ENCODE assay signal across 12 cellular contexts in genomic region chr9:976805-977360, GRCh38. TPM values are rescaled to one million over a fixed set of nuclear protein-coding genes. Genes with fewer than 3 reads are reported as not detected.
A peak's percentile ranks its signal among the peaks of the same experiment; 100 is the strongest.
DNase-seq lines count a peak whose midpoint lies in the region; ATAC-seq and TF ChIP-seq lines count a peak whose summit lies in the region.
"Had no signal": no experiment of that assay in that cellular context is flagged by ENCODE, and none has a peak within 500 bp of the region (broad histone marks: within the 10 kb centered on the region; RNA-seq: fewer than 3 reads in every experiment).

No MANE protein-coding gene starts in this region.

- no peak overlapping the region for H3K27ac ChIP-seq in HUES64 (ENCODE audit: low read depth, low read length)
- no peak overlapping the region for H3K27ac ChIP-seq in lung (ENCODE audit: low read depth in 1 of 2, low read length in 1 of 2)
- H3K27ac ChIP-seq: prostate gland had no signal

- peak overlapping the region; percentile 50 for H3K4me3 ChIP-seq in HUES64 (ENCODE audit: low read length)
- peak overlapping the region; percentile 10 for H3K4me3 ChIP-seq in lung
- H3K4me3 ChIP-seq: prostate gland had no signal

- 1% methylated on average over 66 of the region's 66 CpGs for WGBS in HUES64
- WGBS in lung, 2 donors, result 0 to 1% methylated on average over 61 to 66 of the region's 66 CpGs

- H3K27me3 ChIP-seq in HUES64 (ENCODE audit: insufficient read depth, low read length), result peaks cover 100% of the 10 kb centered on the region
- H3K27me3 ChIP-seq in lung (ENCODE audit: control insufficient read depth, insufficient read depth), result peaks cover 37% of the 10 kb centered on the region

- H3K9ac ChIP-seq in HUES64 (ENCODE audit: low read depth, low read length), result 0 out of 2 replicates have a peak overlapping the region, but pooled peaks have one; percentile 13

- peak; percentile 48 for DNase-seq in DMS153 treated with DMSO at 0.1 percent for 48 hours (lab: John Stamatoyannopoulos, UW; ENCODE audit: unreplicated experiment)
- DNase-seq in astrocyte of the hippocampus (ENCODE audit: low read depth, low spot score), result peak; percentile 23
- DNase-seq in lung (ENCODE audit: low spot score), result no peak
- DNase-seq in SHP77 (lab: John Stamatoyannopoulos, UW), result no peak
- no peak for DNase-seq in HCEC 1CT
- no peak for DNase-seq in cerebellum (ENCODE audit: low spot score)
- DNase-seq in hippocampal formation (lab: John Stamatoyannopoulos, UW), result no peak
- DNase-seq: head of caudate nucleus; stimulated activated CD8-positive, alpha-beta memory T cell treated with anti-CD3 and anti-CD28 coated beads, Interleukin-4, amount 100 ng/mL, for 48 hours had no signal

- H3K36me3 ChIP-seq in HUES64 (ENCODE audit: insufficient read depth, low read length), result no peaks in the 10 kb centered on the region
- no peaks in the 10 kb centered on the region for H3K36me3 ChIP-seq in lung (ENCODE audit: control insufficient read depth in 2 of 2, insufficient read depth in 2 of 2, low read length in 2 of 2)
- H3K36me3 ChIP-seq: prostate gland had no signal

- ATAC-seq in lung (ENCODE audit: insufficient read depth, low FRiP score), result no peak

- peaks cover 32% of the 10 kb centered on the region for H3K4me1 ChIP-seq in HUES64 (ENCODE audit: insufficient read depth, low read length)
- peaks cover 0 to 25% of the 10 kb centered on the region in 2 donors for H3K4me1 ChIP-seq in lung (ENCODE audit: control insufficient read depth in 2 of 2, insufficient read depth in 2 of 2, low read length in 2 of 2)
- H3K4me1 ChIP-seq: prostate gland had no signal

- no peaks in the 10 kb centered on the region for H3K9me3 ChIP-seq in HUES64 (ENCODE audit: insufficient read depth, low read depth, low read length)
- H3K9me3 ChIP-seq in lung (ENCODE audit: control insufficient read depth in 2 of 2, insufficient read depth in 1 of 2, low read length in 1 of 2), result peaks cover 0 to 21% of the 10 kb centered on the region in 2 donors
- H3K9me3 ChIP-seq: prostate gland had no signal

- no peak for TF ChIP-seq CTCF in lung (IDR thresholded peaks at IDR 0.05; ENCODE audit: control extremely low read depth, extremely low read depth)

RNA-seq across cellular contexts. Expression of gene DMRT3, which starts 0.4 kb away (rescaled TPM):
- not detected for polyA plus RNA-seq in HUES64 (2013, experiment 1 of 2)
- polyA plus RNA-seq in HUES64 (2013, experiment 2 of 2), result not detected
- total RNA-seq in lung (not detected), cerebellum (not detected)
- under 1 TPM; 0.13 to 0.20 TPM for polyA plus RNA-seq in lung
- total RNA-seq: NCI-H460 had no signal

Comparison
In these comparisons a context has a peak if more than half of its experiments do, and no peak if none do; other contexts are left out.
1. DNase-seq: peak in DMS153 treated with DMSO at 0.1 percent for 48 hours (single experiment) and astrocyte of the hippocampus (single experiment); none in lung (single experiment), SHP77 (0 of 2), HCEC 1CT (single experiment), cerebellum (single experiment) and hippocampal formation (0 of 2).